ENCODE assay signal across 15 cellular contexts in genomic region chr2:106096446-106097369, GRCh38.
DNase-seq lines count a peak whose midpoint lies in the region; ATAC-seq lines count a peak whose summit lies in the region.
"Had no signal": no experiment of that assay in that cellular context is flagged by ENCODE, and none has a peak within 500 bp of the region (broad histone marks: within the 10 kb centered on the region; RNA-seq: fewer than 3 reads in every experiment).

No MANE protein-coding gene starts in this region.

- no peaks in the 10 kb centered on the region for H3K27me3 ChIP-seq in BLaER1
- no peaks in the 10 kb centered on the region for H3K27me3 ChIP-seq in HUES6 (ENCODE audit: control insufficient read depth, insufficient read depth, low read length)
- H3K27me3 ChIP-seq: breast epithelium, gastroesophageal sphincter, SJSA1, upper lobe of left lung had no signal

- peaks cover 21 to 26% of the 10 kb centered on the region in 2 donors for H3K36me3 Mint-ChIP-seq in activated naive CD4-positive, alpha-beta T cell treated with anti-CD3 and anti-CD28 coated beads, Interleukin-2, amount 50 U/mL, for 72 hours
- H3K36me3 Mint-ChIP-seq in naive B cell: peaks cover 43 to 52% of the 10 kb centered on the region in 2 donors

- H3K4me2 ChIP-seq in BLaER1: peak overlapping the region; percentile 56

- peak overlapping the region; percentile 3 to 93 (median 60) for H3K4me3 Mint-ChIP-seq in naive B cell

- H3K9ac ChIP-seq in BLaER1: no peak overlapping the region
- H3K9ac ChIP-seq in HUES6 (ENCODE audit: low read length): no peak overlapping the region
- H3K9ac ChIP-seq: parathyroid adenoma had no signal

- ATAC-seq in activated naive CD4-positive, alpha-beta T cell treated with anti-CD3 and anti-CD28 coated beads, Interleukin-2, amount 50 U/mL, for 72 hours: peak; percentile 13 to 17
- ATAC-seq in naive B cell (ENCODE audit: low read depth in 2 of 2): no peak
- ATAC-seq in HG03175 (IDR thresholded peaks at IDR 0.05; ENCODE audit: unreplicated experiment): no peak

- no peaks in the 10 kb centered on the region for H3K9me3 ChIP-seq in BLaER1
- H3K9me3 ChIP-seq in HUES6 (ENCODE audit: control insufficient read depth, insufficient read depth, low read depth, low read length): no peaks in the 10 kb centered on the region
- H3K9me3 ChIP-seq: breast epithelium, gastroesophageal sphincter, SJSA1, upper lobe of left lung had no signal

- peaks cover 100% of the 10 kb centered on the region for H3K36me3 ChIP-seq in BLaER1
- H3K36me3 ChIP-seq in HUES6 (ENCODE audit: control insufficient read depth, insufficient read depth, low read length): peaks cover 74% of the 10 kb centered on the region
- H3K36me3 ChIP-seq: breast epithelium had no signal

- no peak for DNase-seq in activated naive CD4-positive, alpha-beta T cell treated with anti-CD3 and anti-CD28 coated beads, Interleukin-2, amount 50 U/mL, for 72 hours (ENCODE audit: low spot score in 2 of 2)
- DNase-seq in naive B cell: no peak
- no peak for DNase-seq in DMS114 treated with DMSO at 0.1 percent for 48 hours (lab: John Stamatoyannopoulos, UW; ENCODE audit: unreplicated experiment)
- DNase-seq in C1 segment of cervical spinal cord (lab: John Stamatoyannopoulos, UW): no peak
- no peak for DNase-seq in stimulated activated CD4-positive, alpha-beta T cell treated with anti-CD3 and anti-CD28 coated beads, Interleukin-12 subunit alpha, Interleukin-12 subunit beta, amount 100 ng/mL, for 4 hours
- DNase-seq: EL, MV-4-11 had no signal

- peaks cover 14 to 37% (median 31%) of the 10 kb centered on the region in 3 donors for H3K4me1 Mint-ChIP-seq in naive B cell

- H3K27me3 Mint-ChIP-seq in naive B cell: no peaks in the 10 kb centered on the region

- H3K27ac ChIP-seq in BLaER1 (no peak overlapping the region), HUES6 (ENCODE audit: low read depth, low read length) (0 out of 2 replicates have a peak overlapping the region, but pooled peaks have one; percentile 8)
- H3K27ac ChIP-seq: breast epithelium, gastroesophageal sphincter, parathyroid adenoma, SJSA1 had no signal

- peaks cover 50% of the 10 kb centered on the region for H4K20me1 ChIP-seq in BLaER1

- peak overlapping the region in 1 of 2 donors; percentile 68 for H3K27ac Mint-ChIP-seq in activated naive CD4-positive, alpha-beta T cell treated with anti-CD3 and anti-CD28 coated beads, Interleukin-2, amount 50 U/mL, for 72 hours
- peak overlapping the region in 5 of 6 donors; percentile 40 to 89 (median 71) for H3K27ac Mint-ChIP-seq in naive B cell

- H3K4me1 ChIP-seq in BLaER1 (peaks cover 41% of the 10 kb centered on the region), HUES6 (ENCODE audit: control insufficient read depth, insufficient read depth, low read length) (peaks cover 21% of the 10 kb centered on the region)
- H3K4me1 ChIP-seq: breast epithelium, gastroesophageal sphincter, parathyroid adenoma, SJSA1 had no signal

- H3K4me3 ChIP-seq in BLaER1 (no peak overlapping the region), HUES6 (ENCODE audit: low read depth, low read length) (no peak overlapping the region)
- H3K4me3 ChIP-seq: breast epithelium, gastroesophageal sphincter, SJSA1 had no signal

- H3K9me3 Mint-ChIP-seq in activated naive CD4-positive, alpha-beta T cell treated with anti-CD3 and anti-CD28 coated beads, Interleukin-2, amount 50 U/mL, for 72 hours: peaks cover 0 to 6% of the 10 kb centered on the region in 2 donors
- no peaks in the 10 kb centered on the region for H3K9me3 Mint-ChIP-seq in naive B cell

Comparison
In these comparisons a context has a peak if more than half of its experiments do, and no peak if none do; other contexts are left out.
1. ATAC-seq: peak in activated naive CD4-positive, alpha-beta T cell treated with anti-CD3 and anti-CD28 coated beads, Interleukin-2, amount 50 U/mL, for 72 hours (2 of 2); none in naive B cell (0 of 2) and HG03175 (single experiment).